Comparison of ENCODE assay signal across 8 cellular contexts in genomic region chr9:94167376-94167775, GRCh38.
DNase-seq lines count a peak whose midpoint lies in the region; ATAC-seq and TF ChIP-seq lines count a peak whose summit lies in the region.

No MANE protein-coding gene starts in this region.

- peak overlapping the region; percentile 85 for H3K27ac Mint-ChIP-seq in activated CD8-positive, alpha-beta memory T cell treated with anti-CD3 and anti-CD28 coated beads, Interleukin-2, amount 10 ng/mL, durations not matched to agents 7 days and 5 days

- intact Hi-C loops in right lobe of liver (cut with DNase I) = no loop called here

- in situ Hi-C loops in astrocyte of the cerebellum (cut with HindIII; ENCODE audit: low sequenced_read_pairs) = no loop called here

- H3K27me3 Mint-ChIP-seq in activated CD8-positive, alpha-beta memory T cell treated with anti-CD3 and anti-CD28 coated beads, Interleukin-2, amount 10 ng/mL, durations not matched to agents 7 days and 5 days = no peaks in the 10 kb centered on the region

- TF ChIP-seq POLR2A in right lobe of liver (IDR thresholded peaks at IDR 0.05) = no peak

- TF ChIP-seq CTCF in astrocyte of the cerebellum (IDR thresholded peaks at IDR 0.05; ENCODE audit: low read depth, low read length, missing control alignments) (no peak), right lobe of liver (IDR thresholded peaks at IDR 0.05) (no peak)

- no peak for ATAC-seq in activated CD8-positive, alpha-beta memory T cell treated with anti-CD3 and anti-CD28 coated beads, Interleukin-2, amount 10 ng/mL, durations not matched to agents 7 days and 5 days
- ATAC-seq in right lobe of liver = no peak

- no peaks in the 10 kb centered on the region for H3K9me3 ChIP-seq in right lobe of liver
- no peaks in the 10 kb centered on the region for H3K9me3 ChIP-seq in thymus (ENCODE audit: control insufficient read depth)

- CTCF ChIA-PET in activated CD8-positive, alpha-beta memory T cell treated with anti-CD3 and anti-CD28 coated beads, Interleukin-2, amount 10 ng/mL, durations not matched to agents 7 days and 5 days (lab: Charles Lee) = no interaction called here

- peaks cover 0 to 5% (median 0%) of the 10 kb centered on the region in 4 donors for H3K36me3 ChIP-seq in right lobe of liver
- no peaks in the 10 kb centered on the region for H3K36me3 ChIP-seq in thymus (ENCODE audit: control insufficient read depth, insufficient read depth)

- H3K27me3 ChIP-seq in right lobe of liver (no peaks in the 10 kb centered on the region), thymus (ENCODE audit: control insufficient read depth, insufficient read depth) (no peaks in the 10 kb centered on the region)

- H3K4me3 Mint-ChIP-seq in activated CD8-positive, alpha-beta memory T cell treated with anti-CD3 and anti-CD28 coated beads, Interleukin-2, amount 10 ng/mL, durations not matched to agents 7 days and 5 days = peak overlapping the region; percentile 83

- under 1% methylated on average over 4 of the region's 4 CpGs for WGBS in right lobe of liver (ENCODE audit: insufficient coverage, low coverage, low lambda C conversion rate, missing lambda C conversion rate)
- WGBS in thymus = 4% methylated on average over 4 of the region's 4 CpGs

- H3K4me1 Mint-ChIP-seq in activated CD8-positive, alpha-beta memory T cell treated with anti-CD3 and anti-CD28 coated beads, Interleukin-2, amount 10 ng/mL, durations not matched to agents 7 days and 5 days = peaks cover 46% of the 10 kb centered on the region

- no peaks in the 10 kb centered on the region for H3K9me3 Mint-ChIP-seq in activated CD8-positive, alpha-beta memory T cell treated with anti-CD3 and anti-CD28 coated beads, Interleukin-2, amount 10 ng/mL, durations not matched to agents 7 days and 5 days (ENCODE audit: low read depth)

- H3K27ac ChIP-seq in right lobe of liver (peak overlapping the region; percentile 98 to 100 (median 99)), thymus (ENCODE audit: low read depth) (peak overlapping the region; percentile 86)

- no peak for DNase-seq in activated CD8-positive, alpha-beta memory T cell treated with anti-CD3 and anti-CD28 coated beads, Interleukin-2, amount 10 ng/mL, durations not matched to agents 7 days and 5 days
- DNase-seq in activated CD8-positive, alpha-beta memory T cell treated with anti-CD3 and anti-CD28 coated beads, Interleukin-2, amount 50 U/mL, for 4 hours = no peak
- DNase-seq in astrocyte of the cerebellum (ENCODE audit: low read depth) (no peak), right lobe of liver (no peak), RKO (ENCODE audit: low spot score) (no peak), NCI-H69 (lab: John Stamatoyannopoulos, UW) (no peak), AG08396 (ENCODE audit: low spot score) (no peak)

- H3K4me3 ChIP-seq in astrocyte of the cerebellum (ENCODE audit: low read depth, low read length) (peak overlapping the region; percentile 57), right lobe of liver (peak overlapping the region; percentile 74 to 97 (median 84)), thymus (ENCODE audit: low read length) (peak overlapping the region; percentile 75)

- H3K36me3 Mint-ChIP-seq in activated CD8-positive, alpha-beta memory T cell treated with anti-CD3 and anti-CD28 coated beads, Interleukin-2, amount 10 ng/mL, durations not matched to agents 7 days and 5 days = peaks cover 17% of the 10 kb centered on the region

- H3K4me1 ChIP-seq in right lobe of liver (peaks cover 0 to 41% (median 11%) of the 10 kb centered on the region in 4 donors), thymus (ENCODE audit: control insufficient read depth, insufficient read depth, low read length) (peaks cover 7% of the 10 kb centered on the region)
